In genomic region chr2:23591111-23591510, GRCh38 we compare ENCODE assay signal across 15 cellular contexts.
"Had no signal": no experiment of that assay in that cellular context is flagged by ENCODE, and none has a peak within 500 bp of the region (broad histone marks: within the 10 kb centered on the region; RNA-seq: fewer than 3 reads in every experiment).

No MANE protein-coding gene starts in this region.

- H3K27ac ChIP-seq: brain microvascular endothelial cell, vagina had no signal

- H3K4me1 Mint-ChIP-seq: activated naive CD8-positive, alpha-beta T cell treated with anti-CD3 and anti-CD28 coated beads for 36 hours; naive thymus-derived CD8-positive, alpha-beta T cell; T-cell had no signal

- H3K9me3 ChIP-seq: mucosa of descending colon, tibial artery, vagina had no signal

- H3K27ac Mint-ChIP-seq: activated CD4-positive, alpha-beta memory T cell treated with anti-CD3 and anti-CD28 coated beads for 36 hours; activated naive CD8-positive, alpha-beta T cell treated with anti-CD3 and anti-CD28 coated beads for 36 hours; activated T-cell treated with anti-CD3 and anti-CD28 coated beads, Interleukin-2, amount 50 U/mL, for 72 hours; naive thymus-derived CD8-positive, alpha-beta T cell; T-cell had no signal

- H3K36me3 ChIP-seq: brain microvascular endothelial cell, tibial artery, vagina had no signal

- ATAC-seq: activated T-cell treated with anti-CD3 and anti-CD28 coated beads, Interleukin-2, amount 50 U/mL, for 72 hours; mucosa of descending colon; naive thymus-derived CD8-positive, alpha-beta T cell; T-cell had no signal

- H3K27me3 ChIP-seq: brain microvascular endothelial cell, tibial artery, vagina had no signal

- H3K4me3 Mint-ChIP-seq: activated CD4-positive, alpha-beta memory T cell treated with anti-CD3 and anti-CD28 coated beads for 36 hours; activated naive CD8-positive, alpha-beta T cell treated with anti-CD3 and anti-CD28 coated beads for 36 hours; activated T-cell treated with anti-CD3 and anti-CD28 coated beads, Interleukin-2, amount 50 U/mL, for 72 hours; naive thymus-derived CD8-positive, alpha-beta T cell; T-cell had no signal

- DNase-seq: activated CD4-positive, alpha-beta memory T cell treated with anti-CD3 and anti-CD28 coated beads for 36 hours; activated CD4-positive, alpha-beta T cell treated with anti-CD3 and anti-CD28 coated beads for 1 hour; activated gamma-delta T cell treated with Interleukin-2 at 50 U/mL for 16 hours; activated naive CD8-positive, alpha-beta T cell treated with anti-CD3 and anti-CD28 coated beads for 36 hours; activated T-cell treated with anti-CD3 and anti-CD28 coated beads, Interleukin-2, amount 50 U/mL, for 72 hours; brain microvascular endothelial cell; hippocampal formation; kidney glomerular epithelial cell; mucosa of descending colon; naive thymus-derived CD8-positive, alpha-beta T cell; small intestine; T-cell; T1000 had no signal

- H3K9me3 Mint-ChIP-seq: activated CD4-positive, alpha-beta memory T cell treated with anti-CD3 and anti-CD28 coated beads for 36 hours; activated naive CD8-positive, alpha-beta T cell treated with anti-CD3 and anti-CD28 coated beads for 36 hours; activated T-cell treated with anti-CD3 and anti-CD28 coated beads, Interleukin-2, amount 50 U/mL, for 72 hours; naive thymus-derived CD8-positive, alpha-beta T cell; T-cell had no signal

- H3K27me3 Mint-ChIP-seq: activated CD4-positive, alpha-beta memory T cell treated with anti-CD3 and anti-CD28 coated beads for 36 hours; activated naive CD8-positive, alpha-beta T cell treated with anti-CD3 and anti-CD28 coated beads for 36 hours; T-cell had no signal

- H3K36me3 Mint-ChIP-seq: activated CD4-positive, alpha-beta memory T cell treated with anti-CD3 and anti-CD28 coated beads for 36 hours; activated naive CD8-positive, alpha-beta T cell treated with anti-CD3 and anti-CD28 coated beads for 36 hours; naive thymus-derived CD8-positive, alpha-beta T cell; T-cell had no signal

- H3K4me3 ChIP-seq: mucosa of descending colon, tibial artery, vagina had no signal
